28 cellular contexts compared by ENCODE assay signal in genomic region chr1:1090424-1091343, GRCh38. TPM values are rescaled to one million over a fixed set of nuclear protein-coding genes. Genes with fewer than 3 reads are reported as not detected.
A peak's percentile ranks its signal among the peaks of the same experiment; 100 is the strongest.
DNase-seq lines count a peak whose midpoint lies in the region; ATAC-seq, FAIRE-seq and TF ChIP-seq lines count a peak whose summit lies in the region.
"Had no signal": no experiment of that assay in that cellular context is flagged by ENCODE, and none has a peak within 500 bp of the region (broad histone marks: within the 10 kb centered on the region; RNA-seq: fewer than 3 reads in every experiment).

No MANE protein-coding gene starts in this region.

- H3K4me1 ChIP-seq in RWPE2 (ENCODE audit: insufficient read depth, poor library complexity, severe bottlenecking) (no peaks in the 10 kb centered on the region), HepG2 (ENCODE audit: insufficient read depth, low read length) (no peaks in the 10 kb centered on the region), tibial artery (no peaks in the 10 kb centered on the region)
- H3K4me1 ChIP-seq: suprapubic skin had no signal

- H3K36me3 Mint-ChIP-seq in activated naive CD4-positive, alpha-beta T cell treated with anti-CD3 and anti-CD28 coated beads, Interleukin-2, amount 50 U/mL, for 72 hours: no peaks in the 10 kb centered on the region

- H4K20me1 ChIP-seq in HepG2 (ENCODE audit: insufficient read depth, low read length): no peaks in the 10 kb centered on the region

- H3K27ac ChIP-seq in RWPE2 (ENCODE audit: poor library complexity, severe bottlenecking) (no peak overlapping the region), HepG2 (ENCODE audit: extremely low read length, insufficient read depth, low read length) (no peak overlapping the region), tibial artery (no peak overlapping the region)
- H3K27ac ChIP-seq: C4-2B, dorsolateral prefrontal cortex, epithelial cell of prostate, suprapubic skin had no signal

- no peak overlapping the region for H3K4me3 ChIP-seq in RWPE2 (ENCODE audit: severe bottlenecking)
- no peak overlapping the region for H3K4me3 ChIP-seq in HepG2 (replicated peaks in 1 of 3; ENCODE audit: insufficient read depth in 1 of 3, low read depth in 2 of 3, low read length in 3 of 3)
- no peak overlapping the region for H3K4me3 ChIP-seq in tibial artery
- H3K4me3 ChIP-seq: dorsolateral prefrontal cortex, GM12878, MG63, suprapubic skin had no signal

- BruUV-seq in HepG2 (replicated peaks; lab: Mats Ljungman, UMichigan): no TSS peak

- CTCF ChIA-PET in HepG2 (lab: Yijun Ruan, JAX; ENCODE audit: low intra/inter-chr PET ratio, low total read pairs): no interaction called here

- no peak for TF ChIP-seq POLR2A in HepG2 (IDR thresholded peaks at IDR 0.05; ENCODE audit: insufficient read depth in 1 of 2, low read depth in 2 of 2, low read length in 2 of 2)

- intact Hi-C loops in HepG2 (cut with micrococcal nuclease; ENCODE audit: unreplicated experiment): no loop called here
- intact Hi-C loops in tibial artery (cut with DNase I; ENCODE audit: low total_unique reads): no loop called here

- no peak overlapping the region for H3K27ac Mint-ChIP-seq in activated naive CD4-positive, alpha-beta T cell treated with anti-CD3 and anti-CD28 coated beads, Interleukin-2, amount 50 U/mL, for 72 hours
- H3K27ac Mint-ChIP-seq: activated CD8-positive, alpha-beta T cell treated with anti-CD3 and anti-CD28 coated beads for 36 hours; memory B cell; stimulated activated effector memory CD8-positive, alpha-beta T cell treated with anti-CD3 and anti-CD28 coated beads, Interleukin-12 subunit alpha, Interleukin-12 subunit beta, amount 100 ng/mL, for 72 hours had no signal

- H3K9ac ChIP-seq in HepG2 (ENCODE audit: insufficient read depth, low read depth, low read length): no peak overlapping the region

- ATAC-seq in activated naive CD4-positive, alpha-beta T cell treated with anti-CD3 and anti-CD28 coated beads, Interleukin-2, amount 50 U/mL, for 72 hours: no peak
- ATAC-seq in RWPE2 (ENCODE audit: low read depth) (no peak), HepG2 (no peak)
- ATAC-seq: stimulated activated effector memory CD8-positive, alpha-beta T cell treated with anti-CD3 and anti-CD28 coated beads, Interleukin-12 subunit alpha, Interleukin-12 subunit beta, amount 100 ng/mL, for 72 hours had no signal

- FAIRE-seq in HepG2 (lab: Jason Lieb, UNC): no peak
- FAIRE-seq in urothelium cell line (lab: Jason Lieb, UNC): no peak
- FAIRE-seq: GM12878 had no signal

- no peak for TF ChIP-seq EP300 in HepG2 (IDR thresholded peaks at IDR 0.05; ENCODE audit: low read depth in 2 of 2, low read length in 2 of 2)
- TF ChIP-seq EP300 in HepG2 (CRISPR knock-in tag; IDR thresholded peaks at IDR 0.05; ENCODE audit: borderline replicate concordance): no peak

- TF ChIP-seq RAD21 in HepG2 (CRISPR knock-in tag; IDR thresholded peaks at IDR 0.05): no peak

- 98% methylated on average over 16 of the region's 45 CpGs for WGBS in HepG2 (ENCODE audit: low lambda C conversion rate)

- no peak overlapping the region for H3K4me2 ChIP-seq in HepG2 (ENCODE audit: low read depth, low read length)

- peak; percentile 9 for DNase-seq in activated naive CD4-positive, alpha-beta T cell treated with anti-CD3 and anti-CD28 coated beads, Interleukin-2, amount 50 U/mL, for 16 hours
- DNase-seq in activated naive CD4-positive, alpha-beta T cell treated with anti-CD3 and anti-CD28 coated beads, Interleukin-2, amount 50 U/mL, for 72 hours (ENCODE audit: low spot score in 2 of 2): no peak
- DNase-seq in RWPE2 (ENCODE audit: low spot score) (peak; percentile 66), HepG2 (ENCODE audit: low spot score) (no peak), tibial artery (peak; percentile 18 to 58), urothelium cell line (ENCODE audit: low spot score) (no peak), Kasumi-1 (lab: John Stamatoyannopoulos, UW) (no peak), NAMALWA (ENCODE audit: low spot score) (no peak)
- DNase-seq: Calu3; glutamatergic neuron; MG63; NCI-H1417; NCI-H2081; NCI-H226; NCI-H774; SHP77; stimulated activated CD4-positive, alpha-beta T cell treated with anti-CD3 and anti-CD28 coated beads, Interleukin-2, amount 100 ng/mL, for 48 hours had no signal

- in situ Hi-C loops in HepG2 (cut with HindIII; ENCODE audit: extremely low pct_ligation_motif_present, low pct_unique_long_range_greater_than_20kb): no loop called here

- no peaks in the 10 kb centered on the region for H3K79me2 ChIP-seq in HepG2 (ENCODE audit: insufficient read depth, low read length)

- no peaks in the 10 kb centered on the region for H3K27me3 ChIP-seq in RWPE2 (ENCODE audit: insufficient read depth, poor library complexity, severe bottlenecking)
- no peaks in the 10 kb centered on the region for H3K27me3 ChIP-seq in HepG2 (ENCODE audit: control insufficient read depth in 1 of 2, insufficient read depth in 2 of 2, low read length in 2 of 2)
- H3K27me3 ChIP-seq in tibial artery: no peaks in the 10 kb centered on the region
- H3K27me3 ChIP-seq: dorsolateral prefrontal cortex, MG63, suprapubic skin had no signal

- no peaks in the 10 kb centered on the region for H3K36me3 ChIP-seq in RWPE2 (ENCODE audit: low read depth)
- H3K36me3 ChIP-seq in HepG2 (replicated peaks in 1 of 2; ENCODE audit: control insufficient read depth in 1 of 2, insufficient read depth in 2 of 2, low read length in 2 of 2): no peaks in the 10 kb centered on the region
- H3K36me3 ChIP-seq in tibial artery: peaks cover 0 to 25% (median 0%) of the 10 kb centered on the region in 3 donors
- H3K36me3 ChIP-seq: MG63 had no signal

- TF ChIP-seq CTCF in RWPE2 (IDR thresholded peaks at IDR 0.05; ENCODE audit: poor library complexity, severe bottlenecking) (no peak), HepG2 (CRISPR knock-in tag; IDR thresholded peaks at IDR 0.05) (no peak), tibial artery (IDR thresholded peaks at IDR 0.05) (no peak)

- no peak overlapping the region for H2AFZ ChIP-seq in HepG2 (ENCODE audit: low read length)

- POLR2A ChIA-PET in HepG2 (lab: Yijun Ruan, JAX): no interaction called here

- H3K9me3 Mint-ChIP-seq in activated naive CD4-positive, alpha-beta T cell treated with anti-CD3 and anti-CD28 coated beads, Interleukin-2, amount 50 U/mL, for 72 hours: no peaks in the 10 kb centered on the region
- H3K9me3 Mint-ChIP-seq: central memory CD8-positive, alpha-beta T cell; memory B cell; stimulated activated effector memory CD8-positive, alpha-beta T cell treated with anti-CD3 and anti-CD28 coated beads, Interleukin-12 subunit alpha, Interleukin-12 subunit beta, amount 100 ng/mL, for 72 hours had no signal

- H3K9me3 ChIP-seq in RWPE2 (ENCODE audit: severe bottlenecking) (no peaks in the 10 kb centered on the region), HepG2 (ENCODE audit: low read length) (no peaks in the 10 kb centered on the region), tibial artery (no peaks in the 10 kb centered on the region)
- H3K9me3 ChIP-seq: MG63, suprapubic skin had no signal

RNA-seq across cellular contexts. Expression of gene RNF223, which starts 16.6 kb away (rescaled TPM):
- not detected for total RNA-seq in activated naive CD4-positive, alpha-beta T cell treated with anti-CD3 and anti-CD28 coated beads, Interleukin-2, amount 50 U/mL, for 72 hours
- not detected in 2 replicates for total RNA-seq in HepG2 (2016; rRNA removed; fragmentation: Illumina TruSeq; extraction: Trizol)
- total RNA-seq in HepG2 (2016; cell fraction: cytosol; rRNA removed; fragmentation: Illumina TruSeq; extraction: Trizol; ENCODE audit: low read depth): not detected in 2 replicates
- total RNA-seq in HepG2 (2016; cell fraction: insoluble cytoplasmic fraction; rRNA removed; fragmentation: Illumina TruSeq; extraction: Trizol): not detected in 2 replicates
- not detected in 2 replicates for total RNA-seq in HepG2 (2016; cell fraction: membrane; rRNA removed; fragmentation: Illumina TruSeq; extraction: Trizol)
- not detected in 2 replicates for total RNA-seq in HepG2 (2016; cell fraction: nucleus; rRNA removed; fragmentation: Illumina TruSeq; extraction: Trizol)
- 0.03 and 0.05 TPM in 2 replicates for polyA plus RNA-seq in HepG2 (2011; rRNA removed)
- 0.04 TPM in 1 of 2 replicates, not detected in the other for polyA plus RNA-seq in HepG2 (2011; cell fraction: cytosol; rRNA removed)
- polyA plus RNA-seq in HepG2 (2011; cell fraction: nucleus; rRNA removed): not detected in 2 replicates
- 0.07 and 0.08 TPM in 2 replicates for polyA plus RNA-seq in HepG2 (2012)
- polyA plus RNA-seq in HepG2 (2016; cell fraction: cytosol; fragmentation: Illumina TruSeq; extraction: Trizol; ENCODE audit: low read depth): not detected in 2 replicates
- not detected in 2 replicates for polyA plus RNA-seq in HepG2 (2016; cell fraction: insoluble cytoplasmic fraction; fragmentation: Illumina TruSeq; extraction: Trizol; ENCODE audit: low read depth)
- polyA plus RNA-seq in HepG2 (2016; cell fraction: membrane; fragmentation: Illumina TruSeq; extraction: Trizol; ENCODE audit: low read depth): not detected in 2 replicates
- polyA plus RNA-seq in HepG2 (2016; cell fraction: nucleus; fragmentation: Illumina TruSeq; extraction: Trizol; ENCODE audit: insufficient read depth, low read depth): not detected in 2 replicates
- 2.1 TPM in 1 of 2 replicates, not detected in the other for polyA minus RNA-seq in HepG2 (2011; rRNA and poly(A)+ RNA removed; ENCODE audit: low replicate concordance)
- not detected in 2 replicates for polyA minus RNA-seq in HepG2 (2011; cell fraction: cytosol; rRNA and poly(A)+ RNA removed)
- polyA minus RNA-seq in HepG2 (2011; cell fraction: nucleus; rRNA and poly(A)+ RNA removed): 0.26 TPM in 1 of 2 replicates, not detected in the other
- total RNA-seq: activated CD8-positive, alpha-beta T cell treated with anti-CD3 and anti-CD28 coated beads for 36 hours; H4; pulmonary artery endothelial cell had no signal
- polyA plus RNA-seq: GM12878 had no signal

RNA-seq across cellular contexts. Expression of gene C1orf159, which starts 25.2 kb away (rescaled TPM):
- total RNA-seq in activated naive CD4-positive, alpha-beta T cell treated with anti-CD3 and anti-CD28 coated beads, Interleukin-2, amount 50 U/mL, for 72 hours: 10 to 100 TPM; 20.7 to 21.2 TPM
- total RNA-seq in HepG2 (2016; rRNA removed; fragmentation: Illumina TruSeq; extraction: Trizol): 3.8 and 6.7 TPM in 2 replicates
- total RNA-seq in HepG2 (2016; cell fraction: cytosol; rRNA removed; fragmentation: Illumina TruSeq; extraction: Trizol; ENCODE audit: low read depth): 6.3 and 6.8 TPM in 2 replicates
- 3.6 and 6.6 TPM in 2 replicates for total RNA-seq in HepG2 (2016; cell fraction: insoluble cytoplasmic fraction; rRNA removed; fragmentation: Illumina TruSeq; extraction: Trizol)
- total RNA-seq in HepG2 (2016; cell fraction: membrane; rRNA removed; fragmentation: Illumina TruSeq; extraction: Trizol): 7.4 and 7.9 TPM in 2 replicates
- total RNA-seq in HepG2 (2016; cell fraction: nucleus; rRNA removed; fragmentation: Illumina TruSeq; extraction: Trizol): 6.3 and 7.7 TPM in 2 replicates
- polyA plus RNA-seq in HepG2 (2011; rRNA removed): 3.8 and 4.2 TPM in 2 replicates
- 1.7 and 4.2 TPM in 2 replicates for polyA plus RNA-seq in HepG2 (2011; cell fraction: cytosol; rRNA removed)
- polyA plus RNA-seq in HepG2 (2011; cell fraction: nucleus; rRNA removed): 22.9 and 35.9 TPM in 2 replicates
- polyA plus RNA-seq in HepG2 (2012): 2.8 and 3.2 TPM in 2 replicates
- polyA plus RNA-seq in HepG2 (2016; cell fraction: cytosol; fragmentation: Illumina TruSeq; extraction: Trizol; ENCODE audit: low read depth): 4.7 and 6.0 TPM in 2 replicates
- 3.5 and 4.0 TPM in 2 replicates for polyA plus RNA-seq in HepG2 (2016; cell fraction: insoluble cytoplasmic fraction; fragmentation: Illumina TruSeq; extraction: Trizol; ENCODE audit: low read depth)
- polyA plus RNA-seq in HepG2 (2016; cell fraction: membrane; fragmentation: Illumina TruSeq; extraction: Trizol; ENCODE audit: low read depth): 7.0 and 8.1 TPM in 2 replicates
- polyA plus RNA-seq in HepG2 (2016; cell fraction: nucleus; fragmentation: Illumina TruSeq; extraction: Trizol; ENCODE audit: insufficient read depth, low read depth): 19.9 and 20.1 TPM in 2 replicates
- 2.9 and 5.6 TPM in 2 replicates for polyA minus RNA-seq in HepG2 (2011; rRNA and poly(A)+ RNA removed; ENCODE audit: low replicate concordance)
- polyA minus RNA-seq in HepG2 (2011; cell fraction: cytosol; rRNA and poly(A)+ RNA removed): 2.1 and 2.2 TPM in 2 replicates
- polyA minus RNA-seq in HepG2 (2011; cell fraction: nucleus; rRNA and poly(A)+ RNA removed): 3.7 and 4.5 TPM in 2 replicates

Comparison
In these comparisons a context has a peak if more than half of its experiments do, and no peak if none do; other contexts are left out.
1. DNase-seq: peak in activated naive CD4-positive, alpha-beta T cell treated with anti-CD3 and anti-CD28 coated beads, Interleukin-2, amount 50 U/mL, for 16 hours (single experiment), RWPE2 (single experiment) and tibial artery (2 of 2); none in activated naive CD4-positive, alpha-beta T cell treated with anti-CD3 and anti-CD28 coated beads, Interleukin-2, amount 50 U/mL, for 72 hours (0 of 2), HepG2 (single experiment), urothelium cell line (single experiment), Kasumi-1 (0 of 2) and NAMALWA (single experiment).